In the genomic region with DNA sequence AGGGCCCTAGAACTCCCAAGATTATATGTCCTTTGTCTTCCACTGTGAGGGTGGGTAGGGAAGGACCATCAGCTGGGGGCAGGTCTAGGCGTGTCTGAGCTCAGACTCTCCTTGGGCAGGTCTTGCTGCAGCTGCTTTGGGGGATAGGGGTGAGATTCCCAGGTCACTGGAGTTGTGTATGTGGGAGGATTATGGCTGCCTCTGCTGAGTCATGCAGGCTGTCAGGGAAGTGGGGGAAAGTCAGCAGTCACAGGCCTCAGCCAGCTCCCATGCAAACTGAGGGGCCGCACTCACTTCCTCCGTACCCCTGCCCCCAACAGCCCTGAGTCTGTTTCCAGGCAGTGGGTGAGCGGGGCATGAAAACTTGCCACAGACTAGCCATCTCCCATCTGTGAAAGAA, we compare ENCODE assay signal across 19 cellular contexts.
DNase-seq lines count a peak whose midpoint lies in the region; ATAC-seq, FAIRE-seq and TF ChIP-seq lines count a peak whose summit lies in the region.
"Had no signal": no experiment of that assay in that cellular context is flagged by ENCODE, and none has a peak within 500 bp of the region (broad histone marks: within the 10 kb centered on the region; RNA-seq: fewer than 3 reads in every experiment).

No MANE protein-coding gene starts in this region.

- POLR2A ChIA-PET in K562 (lab: Yijun Ruan, JAX), result no interaction called here

- TF ChIP-seq EP300 in K562 (IDR thresholded peaks at IDR 0.05; ENCODE audit: low read length), result no peak

- TF ChIP-seq RAD21 in K562 (CRISPR knock-in tag; conservative IDR thresholded peaks at IDR 0.05 in 1 of 2, IDR thresholded peaks at IDR 0.05 in 1 of 2), result no peak

- no peaks in the 10 kb centered on the region for H3K9me1 ChIP-seq in K562 (ENCODE audit: control insufficient read depth, insufficient read depth, low read length)

- no peak overlapping the region for H3K4me2 ChIP-seq in K562 (ENCODE audit: insufficient read depth, low read length)
- H3K4me2 ChIP-seq: BLaER1 treated with 17β-estradiol and CSF1 and Interleukin-3, amounts not matched to agents 10 nM and 100 nM had no signal

- peak overlapping the region; percentile 59; the same call in 1 of the 2 replicates for H2AFZ ChIP-seq in K562 (ENCODE audit: low read depth, low read length)

- H3K36me3 ChIP-seq in SJCRH30 (no peaks in the 10 kb centered on the region), K562 (ENCODE audit: control insufficient read depth, insufficient read depth, low read length) (no peaks in the 10 kb centered on the region)
- H3K36me3 ChIP-seq: BLaER1 treated with 17β-estradiol and CSF1 and Interleukin-3, amounts not matched to agents 10 nM and 100 nM; HAP-1 had no signal

- TF ChIP-seq CTCF in K562 (IDR thresholded peaks at IDR 0.05 in 2 of 3, conservative IDR thresholded peaks at IDR 0.05 in 1 of 3; ENCODE audit: insufficient read depth in 2 of 3, low read depth in 1 of 3, low read length in 3 of 3), result no peak

- ATAC-seq in K562, result no peak
- ATAC-seq: CD8-positive, alpha-beta T cell had no signal

- H3K79me2 ChIP-seq in K562 (ENCODE audit: control insufficient read depth, insufficient read depth, low read length), result no peaks in the 10 kb centered on the region

- TF ChIP-seq POLR2A in K562 (conservative IDR thresholded peaks at IDR 0.05), result no peak

- H3K9me3 ChIP-seq in SJCRH30 (replicated peaks) (peaks cover 7% of the 10 kb centered on the region; the same call in 1 of the 2 replicates), K562 (replicated peaks; ENCODE audit: control insufficient read depth, insufficient read depth, low read depth, low read length) (no peaks in the 10 kb centered on the region; the same call in 1 of the 2 replicates)

- H3K27ac ChIP-seq in SJCRH30 (no peak overlapping the region), K562 (ENCODE audit: extremely low read depth, low read depth, low read length) (no peak overlapping the region)
- H3K27ac ChIP-seq: BLaER1 treated with 17β-estradiol and CSF1 and Interleukin-3, amounts not matched to agents 10 nM and 100 nM had no signal

- WGBS in K562 (ENCODE audit: insufficient coverage, low coverage, missing lambda C conversion rate), result 0% methylated on average over 1 of the region's 4 CpGs

- CTCF ChIA-PET in K562 (lab: Yijun Ruan, JAX; ENCODE audit: low intra/inter-chr PET ratio), result no interaction called here

- H3K9ac ChIP-seq in K562 (ENCODE audit: insufficient read depth in 1 of 2, low read depth in 2 of 2, low read length in 2 of 2), result no peak overlapping the region
- H3K9ac ChIP-seq: BLaER1 treated with 17β-estradiol and CSF1 and Interleukin-3, amounts not matched to agents 10 nM and 100 nM had no signal

- no TSS peak for BruUV-seq in K562 (replicated peaks; lab: Mats Ljungman, UMichigan)

- no peaks in the 10 kb centered on the region for H3K27me3 ChIP-seq in SJCRH30
- H3K27me3 ChIP-seq in K562 (ENCODE audit: control insufficient read depth in 2 of 2, insufficient read depth in 2 of 2, low read length in 2 of 2), result no peaks in the 10 kb centered on the region; a peak in 1 of 5 replicates
- H3K27me3 ChIP-seq: BLaER1 treated with 17β-estradiol and CSF1 and Interleukin-3, amounts not matched to agents 10 nM and 100 nM had no signal

- H3K4me1 ChIP-seq in SJCRH30 (0 out of 2 replicates have a peak, but pooled peaks cover 3% of the 10 kb centered on the region), K562 (replicated peaks in 1 of 2; ENCODE audit: control insufficient read depth in 2 of 2, insufficient read depth in 2 of 2, low read length in 2 of 2) (no peaks in the 10 kb centered on the region)
- H3K4me1 ChIP-seq: HAP-1 had no signal

- no peak for FAIRE-seq in K562 (lab: Jason Lieb, UNC)
- FAIRE-seq: GM12892, GM18507, HTR-8/SVneo had no signal

- H3K4me3 ChIP-seq in SJCRH30 (no peak overlapping the region), K562 (no peak overlapping the region)
- H3K4me3 ChIP-seq: BLaER1 treated with 17β-estradiol and CSF1 and Interleukin-3, amounts not matched to agents 10 nM and 100 nM; HAP-1 had no signal

- no peaks in the 10 kb centered on the region for H4K20me1 ChIP-seq in K562 (replicated peaks; ENCODE audit: control insufficient read depth, insufficient read depth, low read length)
- H4K20me1 ChIP-seq: BLaER1 treated with 17β-estradiol and CSF1 and Interleukin-3, amounts not matched to agents 10 nM and 100 nM had no signal

- intact Hi-C loops in K562 (cut with micrococcal nuclease), result no loop called here

- DNase-seq in KBM-7, result peak; percentile 42
- peak; percentile 25 to 33 for DNase-seq in SJCRH30
- DNase-seq in K562 (ENCODE audit: extremely low read depth in 1 of 4, low spot score in 3 of 4), result peak in 1 of 4 experiments; percentile 14
- peak; percentile 8 for DNase-seq in iris pigment epithelial cell (ENCODE audit: low read depth)
- no peak for DNase-seq in NOMO-1 treated with dmso at 0.1 percent for 144 hours (lab: John Stamatoyannopoulos, UW; ENCODE audit: unreplicated experiment)
- no peak for DNase-seq in activated effector memory CD4-positive, alpha-beta T cell treated with Interleukin-2 at 50 U/mL for 16 hours
- no peak for DNase-seq in DMS153 treated with DMSO at 0.1 percent for 48 hours (lab: John Stamatoyannopoulos, UW; ENCODE audit: unreplicated experiment)
- DNase-seq in ureter (ENCODE audit: low spot score), result no peak
- DNase-seq: Calu3; CD8-positive, alpha-beta T cell; DMS79; GDM1; IMR-90; KG1 had no signal

- in situ Hi-C loops in KBM-7 (cut with MboI; ENCODE audit: low pct_unique_long_range_greater_than_20kb, low sequenced_read_pairs) (no loop called here), K562 (cut with MboI) (no loop called here)

TF ChIP-seq in K562, 482 proteins besides CTCF, POLR2A, EP300 and RAD21 (continues in another document):
- no peak for TF ChIP-seq ZNF780A (CRISPR knock-in tag; IDR thresholded peaks at IDR 0.05)
- TF ChIP-seq NCOR1 (IDR thresholded peaks at IDR 0.05), result no peak
- no peak for TF ChIP-seq POLR2G (IDR thresholded peaks at IDR 0.05; ENCODE audit: low read depth, low read length)
- TF ChIP-seq, protein P1, sequence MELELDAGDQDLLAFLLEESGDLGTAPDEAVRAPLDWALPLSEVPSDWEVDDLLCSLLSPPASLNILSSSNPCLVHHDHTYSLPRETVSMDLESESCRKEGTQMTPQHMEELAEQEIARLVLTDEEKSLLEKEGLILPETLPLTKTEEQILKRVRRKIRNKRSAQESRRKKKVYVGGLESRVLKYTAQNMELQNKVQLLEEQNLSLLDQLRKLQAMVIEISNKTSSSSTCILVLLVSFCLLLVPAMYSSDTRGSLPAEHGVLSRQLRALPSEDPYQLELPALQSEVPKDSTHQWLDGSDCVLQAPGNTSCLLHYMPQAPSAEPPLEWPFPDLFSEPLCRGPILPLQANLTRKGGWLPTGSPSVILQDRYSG (tag; conservative IDR thresholded peaks at IDR 0.05; ENCODE audit: low read depth), result no peak
- no peak for TF ChIP-seq GABPB2 (CRISPR knock-in tag; conservative IDR thresholded peaks at IDR 0.05)
- peak; percentile 64 for TF ChIP-seq C11orf30 (IDR thresholded peaks at IDR 0.05; ENCODE audit: low read depth)
- TF ChIP-seq SRSF9 (IDR thresholded peaks at IDR 0.05; ENCODE audit: borderline replicate concordance, low read depth, low read length), result no peak
- no peak for TF ChIP-seq SIX5 (IDR thresholded peaks at IDR 0.05; ENCODE audit: borderline replicate concordance in 1 of 2, insufficient read depth in 1 of 2, low read depth in 1 of 2, low read length in 2 of 2)
- peak; percentile 55 for TF ChIP-seq NFE2 (IDR thresholded peaks at IDR 0.05; ENCODE audit: low read depth)
- no peak for TF ChIP-seq ZNF212 (CRISPR knock-in tag; IDR thresholded peaks at IDR 0.05)
- no peak for TF ChIP-seq RBM25 (IDR thresholded peaks at IDR 0.05; ENCODE audit: low read depth, low read length, severe bottlenecking)
- no peak for TF ChIP-seq ZNF644 (tag; IDR thresholded peaks at IDR 0.05; ENCODE audit: low read depth)
- TF ChIP-seq XRCC5 (IDR thresholded peaks at IDR 0.05; ENCODE audit: low read depth, low read length), result no peak
- no peak for TF ChIP-seq ZNF133 (CRISPR knock-in tag; IDR thresholded peaks at IDR 0.05)
- TF ChIP-seq ZFP36 (IDR thresholded peaks at IDR 0.05; ENCODE audit: low read depth, low read length, partially characterized antibody), result peak; percentile 22
- no peak for TF ChIP-seq ZNF224 (CRISPR knock-in tag; IDR thresholded peaks at IDR 0.05)
- TF ChIP-seq MEF2A (IDR thresholded peaks at IDR 0.05; ENCODE audit: control insufficient read depth, low read depth, low read length), result no peak
- no peak for TF ChIP-seq PTTG1 (tag; IDR thresholded peaks at IDR 0.05; ENCODE audit: low read depth)
- TF ChIP-seq, protein P2, sequence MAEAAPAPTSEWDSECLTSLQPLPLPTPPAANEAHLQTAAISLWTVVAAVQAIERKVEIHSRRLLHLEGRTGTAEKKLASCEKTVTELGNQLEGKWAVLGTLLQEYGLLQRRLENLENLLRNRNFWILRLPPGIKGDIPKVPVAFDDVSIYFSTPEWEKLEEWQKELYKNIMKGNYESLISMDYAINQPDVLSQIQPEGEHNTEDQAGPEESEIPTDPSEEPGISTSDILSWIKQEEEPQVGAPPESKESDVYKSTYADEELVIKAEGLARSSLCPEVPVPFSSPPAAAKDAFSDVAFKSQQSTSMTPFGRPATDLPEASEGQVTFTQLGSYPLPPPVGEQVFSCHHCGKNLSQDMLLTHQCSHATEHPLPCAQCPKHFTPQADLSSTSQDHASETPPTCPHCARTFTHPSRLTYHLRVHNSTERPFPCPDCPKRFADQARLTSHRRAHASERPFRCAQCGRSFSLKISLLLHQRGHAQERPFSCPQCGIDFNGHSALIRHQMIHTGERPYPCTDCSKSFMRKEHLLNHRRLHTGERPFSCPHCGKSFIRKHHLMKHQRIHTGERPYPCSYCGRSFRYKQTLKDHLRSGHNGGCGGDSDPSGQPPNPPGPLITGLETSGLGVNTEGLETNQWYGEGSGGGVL (CRISPR knock-in tag; IDR thresholded peaks at IDR 0.05), result no peak
- 0 out of 2 replicates have a peak, but pooled peaks have one; percentile 9 for TF ChIP-seq ARID1B (IDR thresholded peaks at IDR 0.05)
- peak; percentile 55 for TF ChIP-seq ZNF316 (IDR thresholded peaks at IDR 0.05)
- TF ChIP-seq, protein P3, sequence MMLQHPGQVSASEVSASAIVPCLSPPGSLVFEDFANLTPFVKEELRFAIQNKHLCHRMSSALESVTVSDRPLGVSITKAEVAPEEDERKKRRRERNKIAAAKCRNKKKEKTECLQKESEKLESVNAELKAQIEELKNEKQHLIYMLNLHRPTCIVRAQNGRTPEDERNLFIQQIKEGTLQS (IDR thresholded peaks at IDR 0.05), result no peak
- TF ChIP-seq, protein P3 (CRISPR knock-in tag; conservative IDR thresholded peaks at IDR 0.05), result no peak

Comparison
In these comparisons a context has a peak if more than half of its experiments do, and no peak if none do; other contexts are left out.
1. DNase-seq: peak in KBM-7 (single experiment), SJCRH30 (2 of 2) and iris pigment epithelial cell (single experiment); none in NOMO-1 treated with dmso at 0.1 percent for 144 hours (single experiment), activated effector memory CD4-positive, alpha-beta T cell treated with Interleukin-2 at 50 U/mL for 16 hours (single experiment), DMS153 treated with DMSO at 0.1 percent for 48 hours (single experiment) and ureter (single experiment).